ENCODE assay signal across 31 cellular contexts in genomic region chr11:77056814-77057402, GRCh38. TPM values are rescaled to one million over a fixed set of nuclear protein-coding genes. Genes with fewer than 3 reads are reported as not detected.
"Had no signal": no experiment of that assay in that cellular context is flagged by ENCODE, and none has a peak within 500 bp of the region (broad histone marks: within the 10 kb centered on the region; RNA-seq: fewer than 3 reads in every experiment).

No MANE protein-coding gene starts in this region.

- ATAC-seq: activated CD8-positive, alpha-beta T cell treated with anti-CD3 and anti-CD28 coated beads for 36 hours; Panc1 had no signal

- H3K27ac ChIP-seq: brain microvascular endothelial cell, SJSA1 had no signal

- H3K4me3 Mint-ChIP-seq: activated B cell treated with CpG ODN at 0.5 μM for 24 hours; activated CD8-positive, alpha-beta T cell treated with anti-CD3 and anti-CD28 coated beads for 36 hours; activated naive CD4-positive, alpha-beta T cell treated with anti-CD3 and anti-CD28 coated beads, Interleukin-2, amount 10 ng/mL, durations not matched to agents 7 days and 5 days; activated naive CD8-positive, alpha-beta T cell treated with anti-CD3 and anti-CD28 coated beads for 36 hours; activated T-cell treated with anti-CD3 and anti-CD28 coated beads, Interleukin-2, amount 50 U/mL, for 24 hours; T-helper 1 cell treated with Interleukin-12 subunit alpha and Interleukin-12 subunit beta and Interleukin-4 antibody, amounts not matched to agents 30 μg/mL and 1 μg/mL, for 36 hours; T-helper 2 cell treated with Interferon-gamma antibody and Interleukin-4, amounts not matched to agents 5 μg/mL and 100 μg/mL, for 36 hours had no signal

- H3K36me3 Mint-ChIP-seq: activated naive CD4-positive, alpha-beta T cell treated with anti-CD3 and anti-CD28 coated beads, Interleukin-2, amount 10 ng/mL, durations not matched to agents 7 days and 5 days; activated naive CD8-positive, alpha-beta T cell treated with anti-CD3 and anti-CD28 coated beads for 36 hours had no signal

- H3K4me1 Mint-ChIP-seq: activated B cell treated with CpG ODN at 0.5 μM for 24 hours; activated naive CD4-positive, alpha-beta T cell treated with anti-CD3 and anti-CD28 coated beads, Interleukin-2, amount 10 ng/mL, durations not matched to agents 7 days and 5 days; activated naive CD8-positive, alpha-beta T cell treated with anti-CD3 and anti-CD28 coated beads for 36 hours had no signal

- H3K27ac Mint-ChIP-seq: activated B cell treated with CpG ODN at 0.5 μM for 24 hours; activated CD8-positive, alpha-beta T cell treated with anti-CD3 and anti-CD28 coated beads for 36 hours; activated naive CD4-positive, alpha-beta T cell treated with anti-CD3 and anti-CD28 coated beads, Interleukin-2, amount 10 ng/mL, durations not matched to agents 7 days and 5 days; activated naive CD8-positive, alpha-beta T cell treated with anti-CD3 and anti-CD28 coated beads for 36 hours; activated T-cell treated with anti-CD3 and anti-CD28 coated beads, Interleukin-2, amount 50 U/mL, for 24 hours; T-helper 1 cell treated with Interleukin-12 subunit alpha and Interleukin-12 subunit beta and Interleukin-4 antibody, amounts not matched to agents 30 μg/mL and 1 μg/mL, for 36 hours; T-helper 2 cell treated with Interferon-gamma antibody and Interleukin-4, amounts not matched to agents 5 μg/mL and 100 μg/mL, for 36 hours had no signal

- DNase-seq: activated B cell treated with CpG ODN at 0.5 μM for 24 hours; activated CD4-positive, alpha-beta T cell treated with anti-CD3 and anti-CD28 coated beads for 48 hours; activated CD4-positive, alpha-beta T cell treated with anti-CD3 and anti-CD28 coated beads, Interleukin-2, amount 50 U/mL, for 4 hours; activated CD4-positive, CD25-positive, alpha-beta regulatory T cell treated with anti-CD3 and anti-CD28 coated beads, Interleukin-2, amount 50 U/mL, for 72 hours; activated CD8-positive, alpha-beta T cell treated with anti-CD3 and anti-CD28 coated beads for 36 hours; activated gamma-delta T cell treated with Interleukin-2 at 50 U/mL for 16 hours; activated naive CD4-positive, alpha-beta T cell treated with anti-CD3 and anti-CD28 coated beads, Interleukin-2, amount 10 ng/mL, durations not matched to agents 7 days and 5 days; activated naive CD8-positive, alpha-beta T cell treated with anti-CD3 and anti-CD28 coated beads for 36 hours; activated T-cell treated with anti-CD3 and anti-CD28 coated beads, Interleukin-2, amount 50 U/mL, for 24 hours; amniotic stem cell; aorta; brain microvascular endothelial cell; central memory CD4-positive, alpha-beta T cell; Karpas-422; KBM-7; NCI-H1105 treated with DMSO at 0.1 percent for 48 hours; NCI-H1436; NCI-H1694 treated with DMSO at 0.1 percent for 48 hours; NCI-H2029; NCI-H345; NCI-H524 treated with DMSO at 0.1 percent for 48 hours; SHP77 treated with DMSO at 0.1 percent for 48 hours; SK-N-SH had no signal

RNA-seq across cellular contexts. Expression of gene B3GNT6, which starts 22.7 kb away (rescaled TPM):
- total RNA-seq: activated B cell treated with CpG ODN at 0.5 μM for 24 hours; activated CD8-positive, alpha-beta T cell treated with anti-CD3 and anti-CD28 coated beads for 36 hours; activated naive CD8-positive, alpha-beta T cell treated with anti-CD3 and anti-CD28 coated beads for 36 hours; aorta; cerebellum; MCF 10A; NCI-H460; RPMI7951 had no signal

RNA-seq across cellular contexts. Expression of gene OMP, which starts 45.7 kb away (rescaled TPM):
- total RNA-seq: activated B cell treated with CpG ODN at 0.5 μM for 24 hours; activated CD8-positive, alpha-beta T cell treated with anti-CD3 and anti-CD28 coated beads for 36 hours; activated naive CD8-positive, alpha-beta T cell treated with anti-CD3 and anti-CD28 coated beads for 36 hours; MCF 10A; NCI-H460; RPMI7951; SJSA1 had no signal
